8 cellular contexts compared by ENCODE assay signal in genomic region chr7:152674860-152675760, GRCh38. TPM values are rescaled to one million over a fixed set of nuclear protein-coding genes. Genes with fewer than 3 reads are reported as not detected.
A peak's percentile ranks its signal among the peaks of the same experiment; 100 is the strongest.
DNase-seq lines count a peak whose midpoint lies in the region; ATAC-seq and TF ChIP-seq lines count a peak whose summit lies in the region.

No MANE protein-coding gene starts in this region.

- H3K36me3 Mint-ChIP-seq in natural killer cell treated with Interleukin-12 subunit alpha and Interleukin-12 subunit beta and Interleukin-15 and Interleukin-18, amount 100 ng/mL, for 72 hours: no peaks in the 10 kb centered on the region

- TF ChIP-seq CTCF in KMS-11 (conservative IDR thresholded peaks at IDR 0.05; ENCODE audit: low read depth, low read length) (no peak), dorsolateral prefrontal cortex (IDR thresholded peaks at IDR 0.05 in 54 of 56, conservative IDR thresholded peaks at IDR 0.05 in 2 of 56; ENCODE audit: low read depth in 1 of 56, partially characterized antibody in 56 of 56) (no peak)

- H3K36me3 ChIP-seq in KMS-11 (ENCODE audit: insufficient read depth): no peaks in the 10 kb centered on the region; the same call in 1 of the 2 replicates

- H3K27ac ChIP-seq in KMS-11: peak overlapping the region; percentile 67
- H3K27ac ChIP-seq in dorsolateral prefrontal cortex: peak overlapping the region in 1 of 59 donors; percentile 85

- H3K27me3 ChIP-seq in KMS-11 (ENCODE audit: insufficient read depth, low read depth) (no peaks in the 10 kb centered on the region), dorsolateral prefrontal cortex (no peaks in the 10 kb centered on the region)

- peak overlapping the region; percentile 85 for H3K9ac ChIP-seq in KMS-11

- H3K4me3 ChIP-seq in KMS-11 (IDR thresholded peaks at IDR 0.05; ENCODE audit: insufficient read depth, low read depth, low read length) (peak overlapping the region; percentile 75), dorsolateral prefrontal cortex (peak overlapping the region; percentile 58 to 100 (median 81))

- H3K4me1 Mint-ChIP-seq in natural killer cell treated with Interleukin-12 subunit alpha and Interleukin-12 subunit beta and Interleukin-15 and Interleukin-18, amount 100 ng/mL, for 72 hours (ENCODE audit: low read depth in 2 of 2): peaks cover 9 to 14% of the 10 kb centered on the region in 2 donors

- H3K27ac Mint-ChIP-seq in natural killer cell treated with Interleukin-12 subunit alpha and Interleukin-12 subunit beta and Interleukin-15 and Interleukin-18, amount 100 ng/mL, for 72 hours: peak overlapping the region; percentile 86 to 91

- ATAC-seq in GM21390 (IDR thresholded peaks at IDR 0.05; ENCODE audit: unreplicated experiment): peak; percentile 20
- ATAC-seq in natural killer cell treated with Interleukin-12 subunit alpha and Interleukin-12 subunit beta and Interleukin-15 and Interleukin-18, amount 100 ng/mL, for 72 hours: peak in 1 of 2 donors; percentile 43

- peak overlapping the region; percentile 68 for H2AFZ ChIP-seq in KMS-11 (ENCODE audit: low read depth)

- H3K4me1 ChIP-seq in KMS-11 (ENCODE audit: low read depth, poor library complexity, severe bottlenecking): peaks cover 41% of the 10 kb centered on the region

- H3K4me2 ChIP-seq in KMS-11: peak overlapping the region; percentile 88

- H3K9me3 Mint-ChIP-seq in natural killer cell treated with Interleukin-12 subunit alpha and Interleukin-12 subunit beta and Interleukin-15 and Interleukin-18, amount 100 ng/mL, for 72 hours: no peaks in the 10 kb centered on the region

- no peaks in the 10 kb centered on the region for H3K27me3 Mint-ChIP-seq in natural killer cell treated with Interleukin-12 subunit alpha and Interleukin-12 subunit beta and Interleukin-15 and Interleukin-18, amount 100 ng/mL, for 72 hours

- intact Hi-C loops in dorsolateral prefrontal cortex (cut with DNase I): loop anchor here (5.0 to 10.0 kb wide), 5 partner anchors 82 to 650 kb away; partner anchors contain the start of genes KMT2C (in 2 of the 2), ACTR3B (in 1 of the 2) and GALNT11 (in 1 of the 2)

- H4K20me1 ChIP-seq in KMS-11 (ENCODE audit: insufficient read depth): no peaks in the 10 kb centered on the region; the same call in 1 of the 2 replicates

- peaks cover 55% of the 10 kb centered on the region for H3K79me2 ChIP-seq in KMS-11 (ENCODE audit: insufficient read depth, low read depth)

- H3K4me3 Mint-ChIP-seq in natural killer cell treated with Interleukin-12 subunit alpha and Interleukin-12 subunit beta and Interleukin-15 and Interleukin-18, amount 100 ng/mL, for 72 hours: peak overlapping the region; percentile 87

- DNase-seq in DMS79 treated with DMSO at 0.1 percent for 48 hours (lab: John Stamatoyannopoulos, UW) (peak; percentile 81), SHP77 (lab: John Stamatoyannopoulos, UW) (peak; percentile 24 to 70), dorsolateral prefrontal cortex (no peak), COLO829 (ENCODE audit: low spot score) (no peak), iPS-NIHi7 (ENCODE audit: extremely low spot score) (no peak)
- no peak for DNase-seq in natural killer cell treated with Interleukin-12 subunit alpha and Interleukin-12 subunit beta and Interleukin-15 and Interleukin-18, amount 100 ng/mL, for 72 hours (ENCODE audit: low spot score)

RNA-seq across cellular contexts. Expression of gene XRCC2, which starts 0.8 kb away (rescaled TPM):
- total RNA-seq in dorsolateral prefrontal cortex: 1 to 10 TPM in 119 of 120 experiments, under 1 TPM in 1; 0.59 to 3.6 (median 1.8) TPM
- 10 to 100 TPM; 10.1 to 41.2 TPM for total RNA-seq in natural killer cell treated with Interleukin-12 subunit alpha and Interleukin-12 subunit beta and Interleukin-15 and Interleukin-18, amount 100 ng/mL, for 72 hours

Comparison
In these comparisons a context has a peak if more than half of its experiments do, and no peak if none do; other contexts are left out.
1. DNase-seq: peak in DMS79 treated with DMSO at 0.1 percent for 48 hours (single experiment) and SHP77 (2 of 2); none in dorsolateral prefrontal cortex (0 of 10), natural killer cell treated with Interleukin-12 subunit alpha and Interleukin-12 subunit beta and Interleukin-15 and Interleukin-18, amount 100 ng/mL, for 72 hours (single experiment), COLO829 (single experiment) and iPS-NIHi7 (single experiment).